ENCODE assay signal across 1 cellular context in the genomic region with DNA sequence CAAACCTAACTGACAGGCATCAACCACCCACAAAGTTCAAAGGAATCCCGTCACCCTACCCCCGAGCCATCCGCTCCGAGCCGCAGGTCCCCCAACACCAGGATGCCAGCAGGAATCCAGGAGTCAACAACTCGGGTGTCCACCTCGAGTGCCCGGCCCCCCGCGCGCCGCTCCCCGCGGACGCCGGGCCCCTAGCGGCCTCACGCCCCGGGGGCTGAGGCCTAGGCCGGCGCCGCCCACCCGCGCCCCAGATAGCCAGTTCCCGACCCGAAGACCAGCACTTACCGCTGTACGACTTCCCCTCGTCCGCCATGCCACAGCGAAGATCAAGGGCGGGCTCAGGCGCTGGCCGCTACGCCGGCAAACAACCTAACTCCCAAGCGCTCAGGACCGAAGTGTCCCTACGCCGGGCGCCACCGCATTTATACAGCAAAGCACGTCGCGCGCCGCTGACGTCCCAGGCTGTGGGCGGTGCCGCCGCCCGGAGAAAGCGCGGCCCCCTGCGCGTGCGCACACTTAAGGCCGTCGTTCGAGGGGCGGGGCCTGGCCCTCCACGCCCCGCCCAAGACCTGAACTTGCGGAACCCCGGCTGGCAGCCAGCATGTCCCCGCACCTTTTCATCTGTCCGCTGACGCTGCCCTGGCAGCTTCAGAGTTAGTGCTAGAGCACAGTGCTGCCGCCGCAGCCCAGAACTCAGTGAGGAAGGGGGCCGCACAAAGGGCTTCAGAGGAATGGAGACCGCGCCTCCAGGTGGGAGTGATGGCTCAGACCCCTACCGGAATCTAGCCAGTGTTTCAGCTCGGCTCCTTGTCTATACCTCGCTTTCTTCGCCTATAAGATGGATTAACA.
TF ChIP-seq lines count a peak whose summit lies in the region.

Gene NXF1 (minus strand): TSS at position 397 of the 849 bp plus-strand sequence. CDS start 84 bp downstream, at position 313.

TF ChIP-seq in HEK293, 187 proteins besides CTCF, POLR2A, EP300 and RAD21 (continued from another document and continues in another):
- TF ChIP-seq, protein P1, sequence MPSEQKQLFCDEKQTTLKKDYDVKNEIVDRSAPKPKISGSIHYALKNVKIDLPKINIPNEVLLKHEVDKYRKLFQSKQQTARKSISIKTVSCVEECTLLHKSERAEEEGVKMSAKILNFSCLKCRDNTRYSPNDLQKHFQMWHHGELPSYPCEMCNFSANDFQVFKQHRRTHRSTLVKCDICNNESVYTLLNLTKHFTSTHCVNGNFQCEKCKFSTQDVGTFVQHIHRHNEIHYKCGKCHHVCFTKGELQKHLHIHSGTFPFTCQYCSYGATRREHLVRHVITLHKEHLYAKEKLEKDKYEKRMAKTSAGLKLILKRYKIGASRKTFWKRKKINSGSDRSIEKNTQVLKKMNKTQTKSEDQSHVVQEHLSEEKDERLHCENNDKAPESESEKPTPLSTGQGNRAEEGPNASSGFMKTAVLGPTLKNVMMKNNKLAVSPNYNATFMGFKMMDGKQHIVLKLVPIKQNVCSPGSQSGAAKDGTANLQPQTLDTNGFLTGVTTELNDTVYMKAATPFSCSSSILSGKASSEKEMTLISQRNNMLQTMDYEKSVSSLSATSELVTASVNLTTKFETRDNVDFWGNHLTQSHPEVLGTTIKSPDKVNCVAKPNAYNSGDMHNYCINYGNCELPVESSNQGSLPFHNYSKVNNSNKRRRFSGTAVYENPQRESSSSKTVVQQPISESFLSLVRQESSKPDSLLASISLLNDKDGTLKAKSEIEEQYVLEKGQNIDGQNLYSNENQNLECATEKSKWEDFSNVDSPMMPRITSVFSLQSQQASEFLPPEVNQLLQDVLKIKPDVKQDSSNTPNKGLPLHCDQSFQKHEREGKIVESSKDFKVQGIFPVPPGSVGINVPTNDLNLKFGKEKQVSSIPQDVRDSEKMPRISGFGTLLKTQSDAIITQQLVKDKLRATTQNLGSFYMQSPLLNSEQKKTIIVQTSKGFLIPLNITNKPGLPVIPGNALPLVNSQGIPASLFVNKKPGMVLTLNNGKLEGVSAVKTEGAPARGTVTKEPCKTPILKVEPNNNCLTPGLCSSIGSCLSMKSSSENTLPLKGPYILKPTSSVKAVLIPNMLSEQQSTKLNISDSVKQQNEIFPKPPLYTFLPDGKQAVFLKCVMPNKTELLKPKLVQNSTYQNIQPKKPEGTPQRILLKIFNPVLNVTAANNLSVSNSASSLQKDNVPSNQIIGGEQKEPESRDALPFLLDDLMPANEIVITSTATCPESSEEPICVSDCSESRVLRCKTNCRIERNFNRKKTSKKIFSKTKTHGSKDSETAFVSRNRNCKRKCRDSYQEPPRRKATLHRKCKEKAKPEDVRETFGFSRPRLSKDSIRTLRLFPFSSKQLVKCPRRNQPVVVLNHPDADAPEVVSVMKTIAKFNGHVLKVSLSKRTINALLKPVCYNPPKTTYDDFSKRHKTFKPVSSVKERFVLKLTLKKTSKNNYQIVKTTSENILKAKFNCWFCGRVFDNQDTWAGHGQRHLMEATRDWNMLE (tag by site-specific recombination; conservative IDR thresholded peaks at IDR 0.05; ENCODE audit: low read depth): no peak
- TF ChIP-seq ZNF37A (tag by site-specific recombination; IDR thresholded peaks at IDR 0.05) (no peak), ZNF623 (tag by site-specific recombination; IDR thresholded peaks at IDR 0.05) (no peak), ZNF585B (tag by site-specific recombination; IDR thresholded peaks at IDR 0.05) (no peak), ZNF510 (tag by site-specific recombination; IDR thresholded peaks at IDR 0.05; ENCODE audit: insufficient replicate concordance) (no peak), ZBTB8A (tag by site-specific recombination; IDR thresholded peaks at IDR 0.05) (peak; percentile 94), ZNF214 (tag by site-specific recombination; IDR thresholded peaks at IDR 0.05; ENCODE audit: borderline replicate concordance) (no peak), WT1 (tag by site-specific recombination; IDR thresholded peaks at IDR 0.05) (no peak), ZNF777 (tag by site-specific recombination; IDR thresholded peaks at IDR 0.05; ENCODE audit: borderline replicate concordance) (no peak), BCL11A (tag by site-specific recombination; IDR thresholded peaks at IDR 0.05; ENCODE audit: low read depth) (no peak), ZNF274 (IDR thresholded peaks at IDR 0.05; ENCODE audit: low read length) (no peak), ZNF274 (tag by site-specific recombination; IDR thresholded peaks at IDR 0.05; ENCODE audit: borderline replicate concordance) (no peak), ZFP37 (tag by site-specific recombination; IDR thresholded peaks at IDR 0.05) (no peak), ZXDB (tag by site-specific recombination; IDR thresholded peaks at IDR 0.05) (peak; percentile 62), KLF8 (tag by site-specific recombination; IDR thresholded peaks at IDR 0.05) (peak; percentile 68), KLF1 (tag by site-specific recombination; IDR thresholded peaks at IDR 0.05) (peak; percentile 55; the same call in 1 of the 2 replicates), MYNN (tag by site-specific recombination; IDR thresholded peaks at IDR 0.05; ENCODE audit: borderline replicate concordance) (no peak), ZSCAN18 (tag by site-specific recombination; IDR thresholded peaks at IDR 0.05) (no peak), BCL11B (tag by site-specific recombination; IDR thresholded peaks at IDR 0.05; ENCODE audit: low read depth) (no peak), ZNF404 (tag by site-specific recombination; IDR thresholded peaks at IDR 0.05) (no peak), ZNF626 (tag by site-specific recombination; IDR thresholded peaks at IDR 0.05) (no peak), YY2 (tag by site-specific recombination; IDR thresholded peaks at IDR 0.05) (peak; percentile 80), ZNF184 (tag by site-specific recombination; IDR thresholded peaks at IDR 0.05) (peak; percentile 29; the same call in 1 of the 2 replicates), ZNF133 (tag by site-specific recombination; IDR thresholded peaks at IDR 0.05) (no peak), PRDM2 (tag by site-specific recombination; IDR thresholded peaks at IDR 0.05; ENCODE audit: borderline replicate concordance) (no peak), SP7 (tag by site-specific recombination; IDR thresholded peaks at IDR 0.05) (peak; percentile 29; the same call in 1 of the 2 replicates), ZNF501 (tag by site-specific recombination; IDR thresholded peaks at IDR 0.05) (0 out of 2 replicates have a peak, but pooled peaks have one; percentile 52), ZNF555 (tag by site-specific recombination; conservative IDR thresholded peaks at IDR 0.05) (no peak), SP3 (tag by site-specific recombination; IDR thresholded peaks at IDR 0.05) (peak; percentile 88), ZNF792 (tag by site-specific recombination; IDR thresholded peaks at IDR 0.05) (no peak), ZNF624 (tag by site-specific recombination; IDR thresholded peaks at IDR 0.05) (no peak), ZNF549 (tag by site-specific recombination; IDR thresholded peaks at IDR 0.05) (no peak), SETDB1 (IDR thresholded peaks at IDR 0.05; ENCODE audit: insufficient read length, low read length) (no peak), ZBTB1 (tag by site-specific recombination; IDR thresholded peaks at IDR 0.05) (no peak), ZNF621 (tag by site-specific recombination; IDR thresholded peaks at IDR 0.05) (no peak), ZFP69B (tag by site-specific recombination; IDR thresholded peaks at IDR 0.05) (no peak), ZNF76 (tag by site-specific recombination; IDR thresholded peaks at IDR 0.05; ENCODE audit: borderline replicate concordance, low read depth) (peak; percentile 55; the same call in 1 of the 2 replicates)
- TF ChIP-seq, protein P2, sequence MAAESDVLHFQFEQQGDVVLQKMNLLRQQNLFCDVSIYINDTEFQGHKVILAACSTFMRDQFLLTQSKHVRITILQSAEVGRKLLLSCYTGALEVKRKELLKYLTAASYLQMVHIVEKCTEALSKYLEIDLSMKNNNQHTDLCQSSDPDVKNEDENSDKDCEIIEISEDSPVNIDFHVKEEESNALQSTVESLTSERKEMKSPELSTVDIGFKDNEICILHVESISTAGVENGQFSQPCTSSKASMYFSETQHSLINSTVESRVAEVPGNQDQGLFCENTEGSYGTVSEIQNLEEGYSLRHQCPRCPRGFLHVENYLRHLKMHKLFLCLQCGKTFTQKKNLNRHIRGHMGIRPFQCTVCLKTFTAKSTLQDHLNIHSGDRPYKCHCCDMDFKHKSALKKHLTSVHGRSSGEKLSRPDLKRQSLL (tag by site-specific recombination; IDR thresholded peaks at IDR 0.05): peak; percentile 28; the same call in 1 of the 2 replicates
- TF ChIP-seq, protein P3, sequence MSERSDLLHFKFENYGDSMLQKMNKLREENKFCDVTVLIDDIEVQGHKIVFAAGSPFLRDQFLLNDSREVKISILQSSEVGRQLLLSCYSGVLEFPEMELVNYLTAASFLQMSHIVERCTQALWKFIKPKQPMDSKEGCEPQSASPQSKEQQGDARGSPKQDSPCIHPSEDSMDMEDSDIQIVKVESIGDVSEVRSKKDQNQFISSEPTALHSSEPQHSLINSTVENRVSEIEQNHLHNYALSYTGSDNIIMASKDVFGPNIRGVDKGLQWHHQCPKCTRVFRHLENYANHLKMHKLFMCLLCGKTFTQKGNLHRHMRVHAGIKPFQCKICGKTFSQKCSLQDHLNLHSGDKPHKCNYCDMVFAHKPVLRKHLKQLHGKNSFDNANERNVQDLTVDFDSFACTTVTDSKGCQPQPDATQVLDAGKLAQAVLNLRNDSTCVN (tag by site-specific recombination; optimal IDR thresholded peaks at IDR 0.05): peak; percentile 84
- TF ChIP-seq, protein P4, sequence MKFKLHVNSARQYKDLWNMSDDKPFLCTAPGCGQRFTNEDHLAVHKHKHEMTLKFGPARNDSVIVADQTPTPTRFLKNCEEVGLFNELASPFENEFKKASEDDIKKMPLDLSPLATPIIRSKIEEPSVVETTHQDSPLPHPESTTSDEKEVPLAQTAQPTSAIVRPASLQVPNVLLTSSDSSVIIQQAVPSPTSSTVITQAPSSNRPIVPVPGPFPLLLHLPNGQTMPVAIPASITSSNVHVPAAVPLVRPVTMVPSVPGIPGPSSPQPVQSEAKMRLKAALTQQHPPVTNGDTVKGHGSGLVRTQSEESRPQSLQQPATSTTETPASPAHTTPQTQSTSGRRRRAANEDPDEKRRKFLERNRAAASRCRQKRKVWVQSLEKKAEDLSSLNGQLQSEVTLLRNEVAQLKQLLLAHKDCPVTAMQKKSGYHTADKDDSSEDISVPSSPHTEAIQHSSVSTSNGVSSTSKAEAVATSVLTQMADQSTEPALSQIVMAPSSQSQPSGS (tag by site-specific recombination; IDR thresholded peaks at IDR 0.05; ENCODE audit: low read depth): no peak
- TF ChIP-seq, protein P5, sequence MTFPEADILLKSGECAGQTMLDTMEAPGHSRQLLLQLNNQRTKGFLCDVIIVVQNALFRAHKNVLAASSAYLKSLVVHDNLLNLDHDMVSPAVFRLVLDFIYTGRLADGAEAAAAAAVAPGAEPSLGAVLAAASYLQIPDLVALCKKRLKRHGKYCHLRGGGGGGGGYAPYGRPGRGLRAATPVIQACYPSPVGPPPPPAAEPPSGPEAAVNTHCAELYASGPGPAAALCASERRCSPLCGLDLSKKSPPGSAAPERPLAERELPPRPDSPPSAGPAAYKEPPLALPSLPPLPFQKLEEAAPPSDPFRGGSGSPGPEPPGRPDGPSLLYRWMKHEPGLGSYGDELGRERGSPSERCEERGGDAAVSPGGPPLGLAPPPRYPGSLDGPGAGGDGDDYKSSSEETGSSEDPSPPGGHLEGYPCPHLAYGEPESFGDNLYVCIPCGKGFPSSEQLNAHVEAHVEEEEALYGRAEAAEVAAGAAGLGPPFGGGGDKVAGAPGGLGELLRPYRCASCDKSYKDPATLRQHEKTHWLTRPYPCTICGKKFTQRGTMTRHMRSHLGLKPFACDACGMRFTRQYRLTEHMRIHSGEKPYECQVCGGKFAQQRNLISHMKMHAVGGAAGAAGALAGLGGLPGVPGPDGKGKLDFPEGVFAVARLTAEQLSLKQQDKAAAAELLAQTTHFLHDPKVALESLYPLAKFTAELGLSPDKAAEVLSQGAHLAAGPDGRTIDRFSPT (tag by site-specific recombination; IDR thresholded peaks at IDR 0.05): no peak
